In the genomic region with DNA sequence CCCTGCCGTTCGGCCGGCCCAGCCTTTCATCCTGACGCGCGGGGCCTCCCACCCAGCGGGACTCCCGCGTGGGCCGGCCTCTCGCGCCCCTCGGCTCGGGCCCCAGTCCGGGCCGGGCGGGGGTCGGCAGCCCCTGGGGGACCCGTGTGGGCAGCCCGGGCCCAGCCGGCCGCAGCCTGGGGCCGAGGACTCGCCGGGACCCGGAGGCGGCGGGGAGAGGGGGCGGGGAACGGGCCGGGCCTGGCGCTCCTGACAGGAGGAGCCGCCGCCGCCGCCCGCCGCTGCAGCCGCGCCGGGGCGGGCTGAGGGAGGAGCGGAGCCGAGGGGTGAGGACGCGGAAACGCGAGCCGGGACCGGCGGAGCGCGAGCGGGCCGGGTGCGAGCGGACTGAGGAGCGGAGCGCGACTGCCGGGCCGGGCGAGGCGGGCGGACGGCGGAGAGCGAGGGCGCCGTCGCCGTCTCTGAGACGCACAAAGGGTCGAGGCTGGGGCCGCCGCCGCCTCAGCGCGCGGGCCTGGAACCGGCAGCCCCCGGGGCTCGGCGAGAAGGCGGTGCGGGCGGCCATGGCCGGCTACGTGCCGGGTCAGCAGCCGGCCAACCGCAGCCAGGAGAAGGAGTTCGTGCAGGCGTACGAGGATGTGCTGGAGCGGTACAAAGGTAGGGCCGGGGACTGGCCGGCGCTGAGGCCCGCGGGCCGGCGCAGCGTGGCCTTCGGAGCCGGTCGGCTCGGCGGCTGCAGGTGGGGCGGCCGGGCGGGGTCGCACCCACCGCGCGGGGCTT, we compare ENCODE assay signal across 8 cellular contexts.
A peak's percentile ranks its signal among the peaks of the same experiment; 100 is the strongest.
DNase-seq lines count a peak whose midpoint lies in the region; ATAC-seq and TF ChIP-seq lines count a peak whose summit lies in the region.

No MANE protein-coding gene starts in this region.

- H3K4me3 Mint-ChIP-seq in activated CD4-positive, alpha-beta T cell treated with anti-CD3 and anti-CD28 coated beads, Interleukin-2, amount 10 ng/mL, durations not matched to agents 24 days and 14 days: no peak overlapping the region

- ATAC-seq in GM19467 (IDR thresholded peaks at IDR 0.05; ENCODE audit: unreplicated experiment): peak; percentile 33
- ATAC-seq in HG03520 (IDR thresholded peaks at IDR 0.05; ENCODE audit: unreplicated experiment): no peak

- TF ChIP-seq CTCF in dorsolateral prefrontal cortex (IDR thresholded peaks at IDR 0.05 in 54 of 56, conservative IDR thresholded peaks at IDR 0.05 in 2 of 56; ENCODE audit: low read depth in 1 of 56, partially characterized antibody in 56 of 56) (peak in 4 of 56 donors; percentile 3 to 14 (median 8)), lower leg skin (IDR thresholded peaks at IDR 0.05) (no peak)

- peaks cover 8% of the 10 kb centered on the region for H3K27me3 Mint-ChIP-seq in activated CD4-positive, alpha-beta T cell treated with anti-CD3 and anti-CD28 coated beads, Interleukin-2, amount 10 ng/mL, durations not matched to agents 24 days and 14 days

- peak overlapping the region; percentile 62 to 98 (median 94) for H3K27ac ChIP-seq in dorsolateral prefrontal cortex

- peak; percentile 80 for DNase-seq in CD1c-positive myeloid dendritic cell (ENCODE audit: extremely low spot score)
- DNase-seq in NCI-H1105 (lab: John Stamatoyannopoulos, UW): peak; percentile 52
- DNase-seq in activated CD4-positive, alpha-beta T cell treated with anti-CD3 and anti-CD28 coated beads, Interleukin-2, amount 10 ng/mL, durations not matched to agents 24 days and 14 days: peak; percentile 92
- DNase-seq in dorsolateral prefrontal cortex: peak in 7 of 10 donors; percentile 43 to 79 (median 64)
- peak; percentile 53 to 95 for DNase-seq in lower leg skin (ENCODE audit: low spot score in 2 of 2)
- DNase-seq in stimulated activated CD4-positive, alpha-beta T cell treated with anti-CD3 and anti-CD28 coated beads, TNF-alpha, amount 100 ng/mL, for 4 hours (ENCODE audit: low read depth in 3 of 3): peak; percentile 45 to 50 (median 46)

- H3K27ac Mint-ChIP-seq in activated CD4-positive, alpha-beta T cell treated with anti-CD3 and anti-CD28 coated beads, Interleukin-2, amount 10 ng/mL, durations not matched to agents 24 days and 14 days: peak overlapping the region; percentile 48

- H3K27me3 ChIP-seq in dorsolateral prefrontal cortex: no peaks in the 10 kb centered on the region

- peaks cover 32% of the 10 kb centered on the region for H3K4me1 Mint-ChIP-seq in activated CD4-positive, alpha-beta T cell treated with anti-CD3 and anti-CD28 coated beads, Interleukin-2, amount 10 ng/mL, durations not matched to agents 24 days and 14 days

- peak overlapping the region; percentile 64 to 95 (median 81) for H3K4me3 ChIP-seq in dorsolateral prefrontal cortex
- H3K4me3 ChIP-seq in lower leg skin (ENCODE audit: low read depth, poor library complexity, severe bottlenecking): peak overlapping the region; percentile 77

- intact Hi-C loops in activated CD4-positive, alpha-beta T cell treated with anti-CD3 and anti-CD28 coated beads, Interleukin-2, amount 10 ng/mL, durations not matched to agents 24 days and 14 days (cut with micrococcal nuclease): loop anchor here (1.0 to 10.0 kb wide), 2 partner anchors 10 to 300 kb away; no protein-coding TSS in a partner anchor
- intact Hi-C loops in dorsolateral prefrontal cortex (cut with DNase I) (loop anchor here (10.0 kb wide), 2 partner anchors 440 to 550 kb away; no protein-coding TSS in a partner anchor), lower leg skin (cut with DNase I; ENCODE audit: low total_unique reads) (loop anchor here (10.0 kb wide), 1 partner anchor 90 kb away; no protein-coding TSS in a partner anchor)

- 0% methylated on average over 42 to 50 of the region's 116 CpGs for WGBS in lower leg skin, 2 donors

- H3K9me3 Mint-ChIP-seq in activated CD4-positive, alpha-beta T cell treated with anti-CD3 and anti-CD28 coated beads, Interleukin-2, amount 10 ng/mL, durations not matched to agents 24 days and 14 days: no peaks in the 10 kb centered on the region

- no peak for TF ChIP-seq POLR2A in lower leg skin (IDR thresholded peaks at IDR 0.05)

- H3K36me3 Mint-ChIP-seq in activated CD4-positive, alpha-beta T cell treated with anti-CD3 and anti-CD28 coated beads, Interleukin-2, amount 10 ng/mL, durations not matched to agents 24 days and 14 days (ENCODE audit: low read depth): no peaks in the 10 kb centered on the region
